25 cellular contexts compared by ENCODE assay signal in the genomic region with DNA sequence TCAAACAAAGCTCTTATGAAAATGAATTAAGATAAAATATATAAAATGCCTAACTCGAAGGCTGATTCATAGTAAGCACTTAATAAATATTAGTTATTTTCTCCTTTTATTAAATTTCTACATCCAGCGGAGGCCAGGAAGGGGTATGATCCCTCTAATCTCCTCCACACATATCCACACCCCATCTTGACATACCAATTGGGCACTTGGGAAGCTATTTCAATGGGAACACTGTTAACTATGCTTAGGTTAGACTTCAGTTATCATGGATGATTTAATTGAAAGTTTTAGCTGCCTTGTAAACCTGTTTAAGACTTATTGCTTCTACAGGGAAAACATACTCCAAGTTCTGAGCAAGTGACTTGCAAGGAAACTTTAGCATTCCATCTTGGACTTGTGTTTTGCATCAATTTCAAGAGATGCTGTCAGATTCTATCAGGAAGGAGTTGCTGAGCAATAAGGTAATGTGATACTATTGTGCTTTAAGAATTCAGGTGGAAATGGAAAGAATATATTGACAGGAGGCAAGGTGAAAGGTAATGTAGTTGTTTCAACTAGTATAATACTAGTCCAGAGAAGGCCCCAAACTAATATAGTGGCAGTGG.
"Had no signal": no experiment of that assay in that cellular context is flagged by ENCODE, and none has a peak within 500 bp of the region (broad histone marks: within the 10 kb centered on the region; RNA-seq: fewer than 3 reads in every experiment).

No MANE protein-coding gene starts in this region.

- H3K27me3 ChIP-seq: ascending aorta, body of pancreas had no signal

- H3K4me3 ChIP-seq: ascending aorta, body of pancreas, SK-N-MC had no signal

- H3K4me3 Mint-ChIP-seq: activated B cell treated with CpG ODN at 0.5 μM for 24 hours; activated CD4-positive, alpha-beta T cell treated with anti-CD3 and anti-CD28 coated beads, Interleukin-2, amount 10 ng/mL, durations not matched to agents 24 days and 14 days; activated CD8-positive, alpha-beta memory T cell treated with anti-CD3 and anti-CD28 coated beads, Interleukin-2, amount 10 ng/mL, durations not matched to agents 7 days and 5 days; activated naive CD8-positive, alpha-beta T cell treated with anti-CD3 and anti-CD28 coated beads, Interleukin-2, amount 50 U/mL, for 24 hours; activated T-cell treated with anti-CD3 and anti-CD28 coated beads, Interleukin-2, amount 50 U/mL, for 24 hours; T-helper 1 cell treated with Interleukin-12 subunit alpha and Interleukin-12 subunit beta and Interleukin-4 antibody, amounts not matched to agents 30 μg/mL and 1 μg/mL, for 36 hours had no signal

- H3K36me3 Mint-ChIP-seq: activated CD8-positive, alpha-beta memory T cell treated with anti-CD3 and anti-CD28 coated beads, Interleukin-2, amount 10 ng/mL, durations not matched to agents 7 days and 5 days; activated naive CD4-positive, alpha-beta T cell treated with anti-CD3 and anti-CD28 coated beads, Interleukin-2, amount 50 U/mL, for 72 hours had no signal

- H3K27ac Mint-ChIP-seq: activated CD4-positive, alpha-beta T cell treated with anti-CD3 and anti-CD28 coated beads, Interleukin-2, amount 10 ng/mL, durations not matched to agents 24 days and 14 days; activated CD8-positive, alpha-beta memory T cell treated with anti-CD3 and anti-CD28 coated beads, Interleukin-2, amount 10 ng/mL, durations not matched to agents 7 days and 5 days; activated naive CD8-positive, alpha-beta T cell treated with anti-CD3 and anti-CD28 coated beads, Interleukin-2, amount 50 U/mL, for 24 hours; activated T-cell treated with anti-CD3 and anti-CD28 coated beads, Interleukin-2, amount 50 U/mL, for 24 hours; T-helper 1 cell treated with Interleukin-12 subunit alpha and Interleukin-12 subunit beta and Interleukin-4 antibody, amounts not matched to agents 30 μg/mL and 1 μg/mL, for 36 hours had no signal

- H3K27ac ChIP-seq: ascending aorta, body of pancreas, SK-N-MC had no signal

- ATAC-seq: activated CD8-positive, alpha-beta memory T cell treated with anti-CD3 and anti-CD28 coated beads, Interleukin-2, amount 10 ng/mL, durations not matched to agents 7 days and 5 days; activated naive CD4-positive, alpha-beta T cell treated with anti-CD3 and anti-CD28 coated beads, Interleukin-2, amount 50 U/mL, for 72 hours; activated naive CD8-positive, alpha-beta T cell treated with anti-CD3 and anti-CD28 coated beads, Interleukin-2, amount 50 U/mL, for 24 hours; body of pancreas had no signal

- H3K9me3 Mint-ChIP-seq: activated B cell treated with CpG ODN at 0.5 μM for 24 hours; activated CD4-positive, alpha-beta T cell treated with anti-CD3 and anti-CD28 coated beads, Interleukin-2, amount 10 ng/mL, durations not matched to agents 24 days and 14 days; activated naive CD4-positive, alpha-beta T cell treated with anti-CD3 and anti-CD28 coated beads, Interleukin-2, amount 50 U/mL, for 72 hours; activated naive CD8-positive, alpha-beta T cell treated with anti-CD3 and anti-CD28 coated beads, Interleukin-2, amount 50 U/mL, for 24 hours; activated T-cell treated with anti-CD3 and anti-CD28 coated beads, Interleukin-2, amount 50 U/mL, for 24 hours; T-helper 1 cell treated with Interleukin-12 subunit alpha and Interleukin-12 subunit beta and Interleukin-4 antibody, amounts not matched to agents 30 μg/mL and 1 μg/mL, for 36 hours had no signal

- FAIRE-seq: bronchial epithelial cell had no signal

- H3K27me3 Mint-ChIP-seq: activated B cell treated with CpG ODN at 0.5 μM for 24 hours; activated CD8-positive, alpha-beta memory T cell treated with anti-CD3 and anti-CD28 coated beads, Interleukin-2, amount 10 ng/mL, durations not matched to agents 7 days and 5 days; activated naive CD8-positive, alpha-beta T cell treated with anti-CD3 and anti-CD28 coated beads, Interleukin-2, amount 50 U/mL, for 24 hours; activated T-cell treated with anti-CD3 and anti-CD28 coated beads, Interleukin-2, amount 50 U/mL, for 24 hours had no signal

- DNase-seq: activated B cell treated with CpG ODN at 0.5 μM for 24 hours; activated CD4-positive, alpha-beta T cell treated with anti-CD3 and anti-CD28 coated beads for 1 hour; activated CD4-positive, alpha-beta T cell treated with anti-CD3 and anti-CD28 coated beads, Interleukin-2, amount 10 ng/mL, durations not matched to agents 24 days and 14 days; activated CD4-positive, alpha-beta T cell treated with anti-CD3 and anti-CD28 coated beads, Interleukin-2, amount 50 U/mL, for 48 hours; activated CD8-positive, alpha-beta memory T cell treated with anti-CD3 and anti-CD28 coated beads, Interleukin-2, amount 10 ng/mL, durations not matched to agents 7 days and 5 days; activated effector memory CD4-positive, alpha-beta T cell treated with anti-CD3 and anti-CD28 coated beads, Interleukin-2, amount 50 U/mL, for 16 hours; activated naive CD4-positive, alpha-beta T cell treated with Interleukin-2 at 50 U/mL for 16 hours; activated naive CD8-positive, alpha-beta T cell treated with anti-CD3 and anti-CD28 coated beads, Interleukin-2, amount 50 U/mL, for 24 hours; activated T-cell treated with anti-CD3 and anti-CD28 coated beads, Interleukin-2, amount 50 U/mL, for 24 hours; amniotic stem cell; body of pancreas; KG1; NCI-H1048; NCI-H1930; NCI-H345; NCI-H510A; NCI-H526 treated with DMSO at 0.1 percent for 48 hours; NCI-H82; SW 1271; T-helper 9 cell had no signal
